ENCODE assay signal across 1 cellular context in genomic region chr5:73529081-73529480, GRCh38.
TF ChIP-seq lines count a peak whose summit lies in the region.

No MANE protein-coding gene starts in this region.

TF ChIP-seq in GM23338, 12 proteins besides CTCF, POLR2A, EP300 and RAD21 (continued from another document):
- TF ChIP-seq, protein P1, sequence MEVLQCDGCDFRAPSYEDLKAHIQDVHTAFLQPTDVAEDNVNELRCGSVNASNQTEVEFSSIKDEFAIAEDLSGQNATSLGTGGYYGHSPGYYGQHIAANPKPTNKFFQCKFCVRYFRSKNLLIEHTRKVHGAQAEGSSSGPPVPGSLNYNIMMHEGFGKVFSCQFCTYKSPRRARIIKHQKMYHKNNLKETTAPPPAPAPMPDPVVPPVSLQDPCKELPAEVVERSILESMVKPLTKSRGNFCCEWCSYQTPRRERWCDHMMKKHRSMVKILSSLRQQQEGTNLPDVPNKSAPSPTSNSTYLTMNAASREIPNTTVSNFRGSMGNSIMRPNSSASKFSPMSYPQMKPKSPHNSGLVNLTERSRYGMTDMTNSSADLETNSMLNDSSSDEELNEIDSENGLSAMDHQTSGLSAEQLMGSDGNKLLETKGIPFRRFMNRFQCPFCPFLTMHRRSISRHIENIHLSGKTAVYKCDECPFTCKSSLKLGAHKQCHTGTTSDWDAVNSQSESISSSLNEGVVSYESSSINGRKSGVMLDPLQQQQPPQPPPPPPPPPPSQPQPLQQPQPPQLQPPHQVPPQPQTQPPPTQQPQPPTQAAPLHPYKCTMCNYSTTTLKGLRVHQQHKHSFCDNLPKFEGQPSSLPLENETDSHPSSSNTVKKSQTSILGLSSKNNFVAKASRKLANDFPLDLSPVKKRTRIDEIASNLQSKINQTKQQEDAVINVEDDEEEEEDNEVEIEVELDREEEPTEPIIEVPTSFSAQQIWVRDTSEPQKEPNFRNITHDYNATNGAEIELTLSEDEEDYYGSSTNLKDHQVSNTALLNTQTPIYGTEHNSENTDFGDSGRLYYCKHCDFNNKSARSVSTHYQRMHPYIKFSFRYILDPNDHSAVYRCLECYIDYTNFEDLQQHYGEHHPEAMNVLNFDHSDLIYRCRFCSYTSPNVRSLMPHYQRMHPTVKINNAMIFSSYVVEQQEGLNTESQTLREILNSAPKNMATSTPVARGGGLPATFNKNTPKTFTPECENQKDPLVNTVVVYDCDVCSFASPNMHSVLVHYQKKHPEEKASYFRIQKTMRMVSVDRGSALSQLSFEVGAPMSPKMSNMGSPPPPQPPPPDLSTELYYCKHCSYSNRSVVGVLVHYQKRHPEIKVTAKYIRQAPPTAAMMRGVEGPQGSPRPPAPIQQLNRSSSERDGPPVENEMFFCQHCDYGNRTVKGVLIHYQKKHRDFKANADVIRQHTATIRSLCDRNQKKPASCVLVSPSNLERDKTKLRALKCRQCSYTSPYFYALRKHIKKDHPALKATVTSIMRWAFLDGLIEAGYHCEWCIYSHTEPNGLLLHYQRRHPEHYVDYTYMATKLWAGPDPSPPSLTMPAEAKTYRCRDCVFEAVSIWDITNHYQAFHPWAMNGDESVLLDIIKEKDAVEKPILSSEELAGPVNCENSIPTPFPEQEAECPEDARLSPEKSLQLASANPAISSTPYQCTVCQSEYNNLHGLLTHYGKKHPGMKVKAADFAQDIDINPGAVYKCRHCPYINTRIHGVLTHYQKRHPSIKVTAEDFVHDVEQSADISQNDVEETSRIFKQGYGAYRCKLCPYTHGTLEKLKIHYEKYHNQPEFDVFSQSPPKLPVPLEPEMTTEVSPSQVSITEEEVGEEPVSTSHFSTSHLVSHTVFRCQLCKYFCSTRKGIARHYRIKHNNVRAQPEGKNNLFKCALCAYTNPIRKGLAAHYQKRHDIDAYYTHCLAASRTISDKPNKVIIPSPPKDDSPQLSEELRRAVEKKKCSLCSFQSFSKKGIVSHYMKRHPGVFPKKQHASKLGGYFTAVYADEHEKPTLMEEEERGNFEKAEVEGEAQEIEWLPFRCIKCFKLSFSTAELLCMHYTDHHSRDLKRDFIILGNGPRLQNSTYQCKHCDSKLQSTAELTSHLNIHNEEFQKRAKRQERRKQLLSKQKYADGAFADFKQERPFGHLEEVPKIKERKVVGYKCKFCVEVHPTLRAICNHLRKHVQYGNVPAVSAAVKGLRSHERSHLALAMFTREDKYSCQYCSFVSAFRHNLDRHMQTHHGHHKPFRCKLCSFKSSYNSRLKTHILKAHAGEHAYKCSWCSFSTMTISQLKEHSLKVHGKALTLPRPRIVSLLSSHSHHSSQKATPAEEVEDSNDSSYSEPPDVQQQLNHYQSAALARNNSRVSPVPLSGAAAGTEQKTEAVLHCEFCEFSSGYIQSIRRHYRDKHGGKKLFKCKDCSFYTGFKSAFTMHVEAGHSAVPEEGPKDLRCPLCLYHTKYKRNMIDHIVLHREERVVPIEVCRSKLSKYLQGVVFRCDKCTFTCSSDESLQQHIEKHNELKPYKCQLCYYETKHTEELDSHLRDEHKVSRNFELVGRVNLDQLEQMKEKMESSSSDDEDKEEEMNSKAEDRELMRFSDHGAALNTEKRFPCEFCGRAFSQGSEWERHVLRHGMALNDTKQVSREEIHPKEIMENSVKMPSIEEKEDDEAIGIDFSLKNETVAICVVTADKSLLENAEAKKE (CRISPR knock-in tag; IDR thresholded peaks at IDR 0.05), result no peak
- no peak for TF ChIP-seq ZNF114 (CRISPR knock-in tag; IDR thresholded peaks at IDR 0.05)
TF ChIP-seq in GM23338: peak in this region for 0.
